16 cellular contexts compared by ENCODE assay signal in genomic region chr18:55116855-55117254, GRCh38.
A peak's percentile ranks its signal among the peaks of the same experiment; 100 is the strongest.
DNase-seq lines count a peak whose midpoint lies in the region; ATAC-seq and TF ChIP-seq lines count a peak whose summit lies in the region.
"Had no signal": no experiment of that assay in that cellular context is flagged by ENCODE, and none has a peak within 500 bp of the region (broad histone marks: within the 10 kb centered on the region; RNA-seq: fewer than 3 reads in every experiment).

No MANE protein-coding gene starts in this region.

- POLR2A ChIA-PET in PC-3 (lab: Charles Lee; ENCODE audit: unreplicated experiment) = no interaction called here

- BruUV-seq in PC-3 (replicated peaks; lab: Mats Ljungman, UMichigan) = no TSS peak

- H3K27me3 ChIP-seq in right atrium auricular region = no peaks in the 10 kb centered on the region
- no peaks in the 10 kb centered on the region for H3K27me3 ChIP-seq in PC-3 (ENCODE audit: low read length)
- no peaks in the 10 kb centered on the region for H3K27me3 ChIP-seq in vagina

- CTCF ChIA-PET in PC-3 (lab: Charles Lee) = no interaction called here

- H3K36me3 ChIP-seq in right atrium auricular region = no peaks in the 10 kb centered on the region
- no peaks in the 10 kb centered on the region for H3K36me3 ChIP-seq in PC-3 (ENCODE audit: low read depth, low read length)
- H3K36me3 ChIP-seq in vagina = no peaks in the 10 kb centered on the region
- H3K36me3 ChIP-seq: HAP-1 had no signal

- no peak overlapping the region for H3K4me3 ChIP-seq in right atrium auricular region
- no peak overlapping the region for H3K4me3 ChIP-seq in PC-3 (ENCODE audit: low read length)
- no peak overlapping the region for H3K4me3 ChIP-seq in fibroblast of mammary gland (ENCODE audit: control insufficient read depth, low read depth, low read length)
- no peak overlapping the region for H3K4me3 ChIP-seq in vagina
- H3K4me3 ChIP-seq: A549, HAP-1 had no signal

- H3F3A ChIP-seq in PC-3 (ENCODE audit: low read length, unreplicated experiment) = no peaks in the 10 kb centered on the region

- H3K9me3 ChIP-seq in right atrium auricular region (no peaks in the 10 kb centered on the region), PC-3 (ENCODE audit: low read length) (no peaks in the 10 kb centered on the region), vagina (no peaks in the 10 kb centered on the region)
- H3K9me3 ChIP-seq: A549, HAP-1 had no signal

- no peaks in the 10 kb centered on the region for H3K9me2 ChIP-seq in PC-3 (replicated peaks; ENCODE audit: low read length)

- H3K79me2 ChIP-seq in PC-3 (ENCODE audit: low read length) = no peaks in the 10 kb centered on the region

- ATAC-seq in Right ventricle myocardium superior (ENCODE audit: poor library complexity) (no peak), PC-3 (no peak), GM21529 (IDR thresholded peaks at IDR 0.05; ENCODE audit: unreplicated experiment) (no peak), HG03139 (IDR thresholded peaks at IDR 0.05; ENCODE audit: unreplicated experiment) (no peak)
- ATAC-seq: A549 had no signal

- intact Hi-C loops in Right ventricle myocardium superior (cut with DNase I) (loop anchor here (10.0 kb wide), 1 partner anchor 108 kb away; no protein-coding TSS in a partner anchor), PC-3 (cut with micrococcal nuclease) (no loop called here), vagina (cut with DNase I) (no loop called here)

- no peak overlapping the region for H3K4me2 ChIP-seq in PC-3 (ENCODE audit: low read length)
- H3K4me2 ChIP-seq: A549 had no signal

- H4K20me1 ChIP-seq in PC-3 (ENCODE audit: low read length) = no peaks in the 10 kb centered on the region

- H3K4me1 ChIP-seq in right atrium auricular region (no peaks in the 10 kb centered on the region), PC-3 (ENCODE audit: insufficient read depth, low read length) (no peaks in the 10 kb centered on the region), vagina (peaks cover 15% of the 10 kb centered on the region)
- H3K4me1 ChIP-seq: HAP-1 had no signal

- DNase-seq in right atrium auricular region (ENCODE audit: low spot score) (no peak), Right ventricle myocardium superior (no peak), PC-3 (no peak), fibroblast of mammary gland (ENCODE audit: low read depth) (peak; percentile 18), vagina (ENCODE audit: extremely low spot score in 2 of 2) (no peak), NCI-H2196 treated with DMSO at 0.1 percent for 48 hours (lab: John Stamatoyannopoulos, UW; ENCODE audit: unreplicated experiment) (no peak)
- DNase-seq: C1 segment of cervical spinal cord; CD8-positive, alpha-beta memory T cell; NCI-H1105 treated with DMSO at 0.1 percent for 48 hours; NCI-H1694; NCI-H2081 treated with DMSO at 0.1 percent for 48 hours; SIG-M5 had no signal

- no peak for TF ChIP-seq POLR2A in vagina (IDR thresholded peaks at IDR 0.05)

- 0 out of 2 replicates have a peak overlapping the region, but pooled peaks have one; percentile 21 for H2AFZ ChIP-seq in PC-3 (ENCODE audit: low read length)

- TF ChIP-seq CTCF in right atrium auricular region (IDR thresholded peaks at IDR 0.05) (no peak), PC-3 (conservative IDR thresholded peaks at IDR 0.05; ENCODE audit: low read depth, low read length) (no peak), fibroblast of mammary gland (conservative IDR thresholded peaks at IDR 0.05; ENCODE audit: control insufficient read depth, insufficient read depth, low read depth, low read length) (no peak), vagina (IDR thresholded peaks at IDR 0.05) (no peak)

- no peak overlapping the region for H3K9ac ChIP-seq in PC-3 (ENCODE audit: low read length)

- H3K27ac ChIP-seq in right atrium auricular region (peak overlapping the region; percentile 7 to 40), PC-3 (ENCODE audit: low read length) (no peak overlapping the region), vagina (peak overlapping the region; percentile 53)
- H3K27ac ChIP-seq: A549 had no signal
